25 cellular contexts compared by ENCODE assay signal in genomic region chr5:58113172-58113571, GRCh38.
"Had no signal": no experiment of that assay in that cellular context is flagged by ENCODE, and none has a peak within 500 bp of the region (broad histone marks: within the 10 kb centered on the region; RNA-seq: fewer than 3 reads in every experiment).

No MANE protein-coding gene starts in this region.

- H3K4me1 ChIP-seq: prostate gland, right atrium auricular region, right lobe of liver, thyroid gland, tibial nerve, upper lobe of right lung, vagina had no signal

- H3K27ac ChIP-seq: neutrophil, pancreas, prostate gland, right atrium auricular region, right lobe of liver, sigmoid colon, stomach, thyroid gland, tibial nerve, upper lobe of right lung, vagina had no signal

- H3K27me3 ChIP-seq: neutrophil, pancreas, right atrium auricular region, right lobe of liver, sigmoid colon, stomach, thyroid gland, tibial nerve, vagina had no signal

- ATAC-seq: naive thymus-derived CD8-positive, alpha-beta T cell; natural killer cell treated with Interleukin-12 subunit alpha and Interleukin-12 subunit beta and Interleukin-15 and Interleukin-18, amount 100 ng/mL, for 72 hours; pancreas; right lobe of liver; stimulated activated effector memory CD8-positive, alpha-beta T cell treated with anti-CD3 and anti-CD28 coated beads, Interleukin-12 subunit alpha, Interleukin-12 subunit beta, amount 100 ng/mL, for 72 hours; stimulated activated naive B cell treated with anti-CD40 and anti-IgM and Interleukin-4, amounts not matched to agents 10 μg/mL and 1 μg/mL and 100 μg/mL, for 72 hours; upper lobe of right lung had no signal

- H3K36me3 ChIP-seq: neutrophil, pancreas, prostate gland, right atrium auricular region, right lobe of liver, sigmoid colon, stomach, thoracic aorta, thyroid gland, tibial nerve, upper lobe of right lung, vagina had no signal

- H3K4me3 ChIP-seq: pancreas, prostate gland, right atrium auricular region, right lobe of liver, sigmoid colon, stomach, thoracic aorta, thyroid gland, tibial nerve, upper lobe of right lung, vagina had no signal

- H3K9me3 ChIP-seq: neutrophil, pancreas, prostate gland, right atrium auricular region, right lobe of liver, sigmoid colon, stomach, thoracic aorta, thyroid gland, tibial nerve, upper lobe of right lung, vagina had no signal

- DNase-seq: naive thymus-derived CD8-positive, alpha-beta T cell; nephron progenitor cell; nucleus accumbens; pancreas; retina; right lobe of liver; sigmoid colon; small intestine; stimulated activated CD4-positive, alpha-beta T cell treated with anti-CD3 and anti-CD28 coated beads, Interleukin-15, amount 100 ng/mL, for 24 hours; stimulated activated CD4-positive, alpha-beta T cell treated with anti-CD3 and anti-CD28 coated beads, Interleukin-2, amount 100 ng/mL, for 24 hours; stimulated activated CD4-positive, alpha-beta T cell treated with anti-CD3 and anti-CD28 coated beads, Interleukin-2, amount 100 ng/mL, for 48 hours; stimulated activated CD4-positive, alpha-beta T cell treated with anti-CD3 and anti-CD28 coated beads, Interleukin-4, amount 100 ng/mL, for 24 hours; stimulated activated naive B cell treated with anti-CD40 and anti-IgM and Interleukin-4, amounts not matched to agents 10 μg/mL and 1 μg/mL and 100 μg/mL, for 72 hours; stimulated activated naive CD4-positive, alpha-beta T cell treated with Interleukin-2 at 50 U/mL for 16 hours; stomach; thyroid gland; upper lobe of right lung had no signal
